16 cellular contexts compared by ENCODE assay signal in genomic region chrX:53711446-53711845, GRCh38.
"Had no signal": no experiment of that assay in that cellular context is flagged by ENCODE, and none has a peak within 500 bp of the region (broad histone marks: within the 10 kb centered on the region; RNA-seq: fewer than 3 reads in every experiment).

No MANE protein-coding gene starts in this region.

- H3K27me3 Mint-ChIP-seq: dendritic cell treated with granulocyte-macrophage colony-stimulating factor and Interleukin-4, amounts not matched to agents 40 ng/mL and 50 ng/mL, for 4 days; memory B cell; stimulated activated memory B cell treated with anti-CD40 and anti-IgM and Interleukin-4, amounts not matched to agents 10 μg/mL and 1 μg/mL and 100 μg/mL, for 72 hours had no signal

- H3K4me3 Mint-ChIP-seq: activated CD8-positive, alpha-beta T cell treated with anti-CD3 and anti-CD28 coated beads, Interleukin-2, amount 10 ng/mL, durations not matched to agents 7 days and 5 days; dendritic cell treated with granulocyte-macrophage colony-stimulating factor and Interleukin-4, amounts not matched to agents 40 ng/mL and 50 ng/mL, for 4 days; memory B cell; natural killer cell; stimulated activated memory B cell treated with anti-CD40 and anti-IgM and Interleukin-4, amounts not matched to agents 10 μg/mL and 1 μg/mL and 100 μg/mL, for 72 hours had no signal

- H3K9me3 Mint-ChIP-seq: dendritic cell treated with granulocyte-macrophage colony-stimulating factor and Interleukin-4, amounts not matched to agents 40 ng/mL and 50 ng/mL, for 4 days; memory B cell; natural killer cell; stimulated activated memory B cell treated with anti-CD40 and anti-IgM and Interleukin-4, amounts not matched to agents 10 μg/mL and 1 μg/mL and 100 μg/mL, for 72 hours had no signal

- H3K36me3 Mint-ChIP-seq: memory B cell; natural killer cell; stimulated activated memory B cell treated with anti-CD40 and anti-IgM and Interleukin-4, amounts not matched to agents 10 μg/mL and 1 μg/mL and 100 μg/mL, for 72 hours had no signal

- DNase-seq: activated CD4-positive, CD25-positive, alpha-beta regulatory T cell treated with anti-CD3 and anti-CD28 coated beads, Interleukin-2, amount 50 U/mL, for 72 hours; activated CD8-positive, alpha-beta memory T cell treated with anti-CD3 and anti-CD28 coated beads, Interleukin-2, amount 50 U/mL, for 4 hours; activated CD8-positive, alpha-beta T cell treated with anti-CD3 and anti-CD28 coated beads, Interleukin-2, amount 10 ng/mL, durations not matched to agents 7 days and 5 days; activated effector memory CD4-positive, alpha-beta T cell treated with Interleukin-2 at 50 U/mL for 16 hours; anterior cingulate cortex; brain microvascular endothelial cell; effector memory CD4-positive, alpha-beta T cell; foreskin melanocyte; left ventricle myocardium inferior; natural killer cell; stimulated activated CD4-positive, alpha-beta T cell treated with anti-CD3 and anti-CD28 coated beads, Interleukin-12 subunit alpha, Interleukin-12 subunit beta, amount 100 ng/mL, for 4 hours; T1000; thyroid gland had no signal

- H3K27ac Mint-ChIP-seq: activated CD8-positive, alpha-beta T cell treated with anti-CD3 and anti-CD28 coated beads, Interleukin-2, amount 10 ng/mL, durations not matched to agents 7 days and 5 days; dendritic cell treated with granulocyte-macrophage colony-stimulating factor and Interleukin-4, amounts not matched to agents 40 ng/mL and 50 ng/mL, for 4 days; memory B cell; natural killer cell; stimulated activated memory B cell treated with anti-CD40 and anti-IgM and Interleukin-4, amounts not matched to agents 10 μg/mL and 1 μg/mL and 100 μg/mL, for 72 hours had no signal

- ATAC-seq: activated CD8-positive, alpha-beta T cell treated with anti-CD3 and anti-CD28 coated beads, Interleukin-2, amount 10 ng/mL, durations not matched to agents 7 days and 5 days; natural killer cell; stimulated activated memory B cell treated with anti-CD40 and anti-IgM and Interleukin-4, amounts not matched to agents 10 μg/mL and 1 μg/mL and 100 μg/mL, for 72 hours had no signal
